In genomic region chr11:131041331-131042040, GRCh38 we compare ENCODE assay signal across 31 cellular contexts.
DNase-seq lines count a peak whose midpoint lies in the region; ATAC-seq and TF ChIP-seq lines count a peak whose summit lies in the region.
"Had no signal": no experiment of that assay in that cellular context is flagged by ENCODE, and none has a peak within 500 bp of the region (broad histone marks: within the 10 kb centered on the region; RNA-seq: fewer than 3 reads in every experiment).

No MANE protein-coding gene starts in this region.

- H3K79me2 ChIP-seq in smooth muscle cell (ENCODE audit: low read depth), result no peaks in the 10 kb centered on the region

- H3K4me3 ChIP-seq in smooth muscle cell (no peak overlapping the region), left ventricle myocardium inferior (no peak overlapping the region), colonic mucosa (no peak overlapping the region), vagina (no peak overlapping the region)
- H3K4me3 ChIP-seq: adrenal gland, GM12878, heart right ventricle, K562, lung, mucosa of descending colon, SK-N-MC, testis, uterus had no signal

- intact Hi-C loops in left ventricle myocardium inferior (cut with micrococcal nuclease) (no loop called here), colonic mucosa (cut with DNase I) (no loop called here), vagina (cut with DNase I) (no loop called here)

- no peak overlapping the region for H2AFZ ChIP-seq in smooth muscle cell (ENCODE audit: low read depth)

- peak; percentile 94 for ATAC-seq in foreskin keratinocyte
- ATAC-seq: activated CD4-positive, CD25-positive, alpha-beta regulatory T cell treated with anti-CD3 and anti-CD28 coated beads, Interleukin-2, amount 50 U/mL, for 24 hours; GM12878; heart right ventricle; K562; mucosa of descending colon; natural killer cell had no signal

- no peaks in the 10 kb centered on the region for H3F3A ChIP-seq in smooth muscle cell (ENCODE audit: low read depth)

- peak overlapping the region; percentile 31 for H3K27ac ChIP-seq in foreskin keratinocyte
- peak overlapping the region; percentile 69 for H3K27ac ChIP-seq in smooth muscle cell (ENCODE audit: low read depth)
- no peak overlapping the region for H3K27ac ChIP-seq in left ventricle myocardium inferior (replicated peaks)
- no peak overlapping the region for H3K27ac ChIP-seq in colonic mucosa
- no peak overlapping the region for H3K27ac ChIP-seq in vagina
- H3K27ac ChIP-seq: heart right ventricle, SK-N-MC, testis, uterus had no signal

- H3K4me1 ChIP-seq in foreskin keratinocyte (peaks cover 20% of the 10 kb centered on the region), smooth muscle cell (ENCODE audit: low read depth) (no peaks in the 10 kb centered on the region), left ventricle myocardium inferior (no peaks in the 10 kb centered on the region), colonic mucosa (no peaks in the 10 kb centered on the region), vagina (no peaks in the 10 kb centered on the region)
- H3K4me1 ChIP-seq: heart right ventricle, testis, uterus had no signal

- H3K9ac ChIP-seq in smooth muscle cell (ENCODE audit: low read depth) (no peak overlapping the region), colonic mucosa (ENCODE audit: low read depth in 2 of 2, low read length in 2 of 2) (no peak overlapping the region)

- no peak for TF ChIP-seq POLR2A in vagina (IDR thresholded peaks at IDR 0.05)

- no peak overlapping the region for H3K4me2 ChIP-seq in smooth muscle cell

- TF ChIP-seq CTCF in foreskin keratinocyte (conservative IDR thresholded peaks at IDR 0.05), result no peak
- no peak for TF ChIP-seq CTCF in smooth muscle cell (IDR thresholded peaks at IDR 0.05; ENCODE audit: borderline replicate concordance, insufficient read depth, poor library complexity, severe bottlenecking)
- no peak for TF ChIP-seq CTCF in left ventricle myocardium inferior (IDR thresholded peaks at IDR 0.05; ENCODE audit: borderline replicate concordance)
- no peak for TF ChIP-seq CTCF in colonic mucosa (IDR thresholded peaks at IDR 0.05)
- TF ChIP-seq CTCF in vagina (IDR thresholded peaks at IDR 0.05), result no peak

- DNase-seq in EH (ENCODE audit: low read depth), result peak; percentile 18
- peak; percentile 22 for DNase-seq in dedifferentiated amniotic fluid mesenchymal stem cell (ENCODE audit: extremely low spot score)
- peak; percentile 81 to 89 for DNase-seq in foreskin keratinocyte
- no peak for DNase-seq in smooth muscle cell (lab: John Stamatoyannopoulos, UW; ENCODE audit: unreplicated experiment)
- no peak for DNase-seq in left ventricle myocardium inferior
- DNase-seq in colonic mucosa, result no peak
- DNase-seq in vagina (ENCODE audit: extremely low spot score in 2 of 2), result no peak
- no peak for DNase-seq in stimulated activated CD4-positive, alpha-beta T cell treated with anti-CD3 and anti-CD28 coated beads, Interleukin-15, amount 100 ng/mL, for 24 hours
- DNase-seq: ACHN; activated CD4-positive, alpha-beta memory T cell treated with anti-CD3 and anti-CD28 coated beads for 36 hours; activated CD8-positive, alpha-beta memory T cell treated with anti-CD3 and anti-CD28 coated beads, Interleukin-2, amount 50 U/mL, for 4 hours; activated naive CD4-positive, alpha-beta T cell treated with Interleukin-2 at 50 U/mL for 16 hours; CD8-positive, alpha-beta memory T cell; DMS 273 treated with DMSO at 0.1 percent for 48 hours; H7; heart right ventricle; kidney glomerular epithelial cell; mucosa of descending colon; natural killer cell; NCI-H1092 treated with DMSO at 0.1 percent for 48 hours; NCI-H1694 treated with DMSO at 0.1 percent for 48 hours; NCI-H446 treated with DMSO at 0.1 percent for 48 hours; stimulated activated naive CD4-positive, alpha-beta T cell; testis; uterus had no signal

- H3K27me3 ChIP-seq in foreskin keratinocyte, result no peaks in the 10 kb centered on the region
- H3K27me3 ChIP-seq in smooth muscle cell (ENCODE audit: low read depth), result peaks cover 4% of the 10 kb centered on the region
- peaks cover 72% of the 10 kb centered on the region for H3K27me3 ChIP-seq in left ventricle myocardium inferior (ENCODE audit: low read depth)
- no peaks in the 10 kb centered on the region for H3K27me3 ChIP-seq in colonic mucosa
- H3K27me3 ChIP-seq in vagina, result no peaks in the 10 kb centered on the region
- H3K27me3 ChIP-seq: adrenal gland, testis, uterus had no signal

- no peaks in the 10 kb centered on the region for H3K36me3 ChIP-seq in smooth muscle cell (ENCODE audit: low read depth)
- no peaks in the 10 kb centered on the region for H3K36me3 ChIP-seq in left ventricle myocardium inferior
- no peaks in the 10 kb centered on the region for H3K36me3 ChIP-seq in colonic mucosa
- H3K36me3 ChIP-seq in vagina, result no peaks in the 10 kb centered on the region
- H3K36me3 ChIP-seq: adrenal gland, heart right ventricle, uterus had no signal

- H4K20me1 ChIP-seq in smooth muscle cell (ENCODE audit: low read depth), result no peaks in the 10 kb centered on the region

- 71% methylated on average over 5 of the region's 5 CpGs for WGBS in smooth muscle cell (ENCODE audit: low lambda C conversion rate)

- H3K9me3 ChIP-seq in smooth muscle cell (replicated peaks; ENCODE audit: low read depth) (no peaks in the 10 kb centered on the region), left ventricle myocardium inferior (replicated peaks) (no peaks in the 10 kb centered on the region), colonic mucosa (no peaks in the 10 kb centered on the region), vagina (no peaks in the 10 kb centered on the region)
- H3K9me3 ChIP-seq: adrenal gland, heart right ventricle, mucosa of descending colon, testis, uterus had no signal

Comparison
In these comparisons a context has a peak if more than half of its experiments do, and no peak if none do; other contexts are left out.
1. DNase-seq: peak in EH (single experiment), dedifferentiated amniotic fluid mesenchymal stem cell (single experiment) and foreskin keratinocyte (2 of 2); none in smooth muscle cell (single experiment), left ventricle myocardium inferior (single experiment), colonic mucosa (single experiment), vagina (0 of 2) and stimulated activated CD4-positive, alpha-beta T cell treated with anti-CD3 and anti-CD28 coated beads, Interleukin-15, amount 100 ng/mL, for 24 hours (single experiment).
2. H3K27ac ChIP-seq: peak in foreskin keratinocyte (single experiment) and smooth muscle cell (single experiment); none in left ventricle myocardium inferior (single experiment), colonic mucosa (single experiment) and vagina (single experiment).